In the genomic region with DNA sequence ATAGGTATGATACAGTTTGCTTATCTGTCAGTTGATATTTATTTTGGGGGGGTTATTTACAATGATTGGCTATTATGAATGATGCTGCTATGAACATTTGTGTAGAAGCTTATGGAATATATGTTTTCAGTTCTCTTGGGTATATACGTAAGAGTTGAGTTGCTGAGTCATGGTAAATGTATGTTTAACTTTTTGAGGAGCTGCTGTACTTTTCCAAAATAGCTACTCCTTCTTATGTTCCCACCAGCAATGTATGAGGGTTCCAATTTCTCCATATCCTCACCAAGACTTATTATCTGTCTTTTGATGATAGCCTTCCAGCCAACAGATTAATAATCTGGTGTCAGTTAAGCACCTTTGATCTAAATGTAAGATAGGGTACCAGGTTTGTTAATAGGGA, we compare ENCODE assay signal across 17 cellular contexts. TPM values are rescaled to one million over a fixed set of nuclear protein-coding genes. Genes with fewer than 3 reads are reported as not detected.
DNase-seq lines count a peak whose midpoint lies in the region; ATAC-seq and TF ChIP-seq lines count a peak whose summit lies in the region.
"Had no signal": no experiment of that assay in that cellular context is flagged by ENCODE, and none has a peak within 500 bp of the region (broad histone marks: within the 10 kb centered on the region; RNA-seq: fewer than 3 reads in every experiment).

No MANE protein-coding gene starts in this region.

- no peak overlapping the region for H3K4me3 Mint-ChIP-seq in activated naive CD8-positive, alpha-beta T cell treated with anti-CD3 and anti-CD28 coated beads for 36 hours
- no peak overlapping the region for H3K4me3 Mint-ChIP-seq in activated naive CD8-positive, alpha-beta T cell treated with anti-CD3 and anti-CD28 coated beads, Interleukin-2, amount 50 U/mL, for 24 hours
- H3K4me3 Mint-ChIP-seq in T-helper 17 cell (no peak overlapping the region), GM23338 (no peak overlapping the region)
- no peak overlapping the region for H3K4me3 Mint-ChIP-seq in dendritic cell treated with granulocyte-macrophage colony-stimulating factor and Interleukin-4, amounts not matched to agents 40 ng/mL and 50 ng/mL, for 4 days
- H3K4me3 Mint-ChIP-seq in natural killer cell treated with Interleukin-12 subunit alpha and Interleukin-12 subunit beta and Interleukin-15 and Interleukin-18, amount 100 ng/mL, for 72 hours, result no peak overlapping the region

- H3K4me3 ChIP-seq in colonic mucosa, result no peak overlapping the region
- H3K4me3 ChIP-seq in GM23338, result no peak overlapping the region
- no peak overlapping the region for H3K4me3 ChIP-seq in adrenal gland
- H3K4me3 ChIP-seq: BLaER1 treated with 17β-estradiol and CSF1 and Interleukin-3, amounts not matched to agents 10 nM and 100 nM; SJSA1 had no signal

- H3K27me3 Mint-ChIP-seq in activated naive CD8-positive, alpha-beta T cell treated with anti-CD3 and anti-CD28 coated beads for 36 hours, result no peaks in the 10 kb centered on the region
- no peaks in the 10 kb centered on the region for H3K27me3 Mint-ChIP-seq in activated naive CD8-positive, alpha-beta T cell treated with anti-CD3 and anti-CD28 coated beads, Interleukin-2, amount 50 U/mL, for 24 hours
- H3K27me3 Mint-ChIP-seq in T-helper 17 cell (no peaks in the 10 kb centered on the region), GM23338 (ENCODE audit: insufficient read depth, low read depth, poor library complexity) (peaks cover 2% of the 10 kb centered on the region)
- no peaks in the 10 kb centered on the region for H3K27me3 Mint-ChIP-seq in dendritic cell treated with granulocyte-macrophage colony-stimulating factor and Interleukin-4, amounts not matched to agents 40 ng/mL and 50 ng/mL, for 4 days
- H3K27me3 Mint-ChIP-seq in natural killer cell treated with Interleukin-12 subunit alpha and Interleukin-12 subunit beta and Interleukin-15 and Interleukin-18, amount 100 ng/mL, for 72 hours, result no peaks in the 10 kb centered on the region

- peak overlapping the region; percentile 10 for H3K27ac Mint-ChIP-seq in activated naive CD8-positive, alpha-beta T cell treated with anti-CD3 and anti-CD28 coated beads for 36 hours
- no peak overlapping the region for H3K27ac Mint-ChIP-seq in activated naive CD8-positive, alpha-beta T cell treated with anti-CD3 and anti-CD28 coated beads, Interleukin-2, amount 50 U/mL, for 24 hours
- H3K27ac Mint-ChIP-seq in T-helper 17 cell (peak overlapping the region; percentile 45), GM23338 (no peak overlapping the region)
- peak overlapping the region; percentile 55 for H3K27ac Mint-ChIP-seq in dendritic cell treated with granulocyte-macrophage colony-stimulating factor and Interleukin-4, amounts not matched to agents 40 ng/mL and 50 ng/mL, for 4 days
- peak overlapping the region; percentile 1 to 43 for H3K27ac Mint-ChIP-seq in natural killer cell treated with Interleukin-12 subunit alpha and Interleukin-12 subunit beta and Interleukin-15 and Interleukin-18, amount 100 ng/mL, for 72 hours

- no peaks in the 10 kb centered on the region; the same call in 1 of the 2 replicates for H4K20me1 ChIP-seq in GM23338 (replicated peaks; ENCODE audit: insufficient read depth)

- WGBS in adrenal gland, 4 donors, result 75 to 96% (median 78%) methylated on average over 1 of the region's 1 CpG

- H3K36me3 ChIP-seq in colonic mucosa (no peaks in the 10 kb centered on the region), GM23338 (ENCODE audit: insufficient read depth) (no peaks in the 10 kb centered on the region), adrenal gland (replicated peaks in 1 of 2) (peaks cover 0 to 45% of the 10 kb centered on the region in 2 donors)

- intact Hi-C loops in dendritic cell treated with granulocyte-macrophage colony-stimulating factor and Interleukin-4, amounts not matched to agents 40 ng/mL and 50 ng/mL, for 4 days (cut with micrococcal nuclease), result no loop called here
- intact Hi-C loops in colonic mucosa (cut with DNase I) (loop anchor here (10.0 kb wide), 1 partner anchor 181 kb away; no protein-coding TSS in a partner anchor), adrenal gland (cut with DNase I) (no loop called here)

- H3K4me1 ChIP-seq in colonic mucosa (no peaks in the 10 kb centered on the region), GM23338 (ENCODE audit: insufficient read depth) (no peaks in the 10 kb centered on the region), adrenal gland (replicated peaks in 1 of 2) (peaks cover 31 to 58% of the 10 kb centered on the region in 2 donors)

- no peak for DNase-seq in activated naive CD8-positive, alpha-beta T cell treated with anti-CD3 and anti-CD28 coated beads for 36 hours
- DNase-seq in activated naive CD8-positive, alpha-beta T cell treated with anti-CD3 and anti-CD28 coated beads, Interleukin-2, amount 50 U/mL, for 24 hours, result no peak
- DNase-seq in T-helper 17 cell (no peak), colonic mucosa (no peak), GM23338 (ENCODE audit: low spot score) (no peak), adrenal gland (no peak)
- no peak for DNase-seq in natural killer cell treated with Interleukin-12 subunit alpha and Interleukin-12 subunit beta and Interleukin-15 and Interleukin-18, amount 100 ng/mL, for 72 hours (ENCODE audit: low spot score)
- DNase-seq: DMS153, MV-4-11, NCI-H1417, NCI-H1930, NCI-H2171, NCI-H446 treated with DMSO at 0.1 percent for 48 hours, NCI-H774 had no signal

- no peak overlapping the region for H2AFZ ChIP-seq in GM23338

- no peak for TF ChIP-seq POLR2A in adrenal gland (IDR thresholded peaks at IDR 0.05)

- peaks cover 35% of the 10 kb centered on the region for H3K4me1 Mint-ChIP-seq in activated naive CD8-positive, alpha-beta T cell treated with anti-CD3 and anti-CD28 coated beads for 36 hours
- H3K4me1 Mint-ChIP-seq in activated naive CD8-positive, alpha-beta T cell treated with anti-CD3 and anti-CD28 coated beads, Interleukin-2, amount 50 U/mL, for 24 hours, result peaks cover 21% of the 10 kb centered on the region
- H3K4me1 Mint-ChIP-seq in T-helper 17 cell (peaks cover 32% of the 10 kb centered on the region), GM23338 (no peaks in the 10 kb centered on the region)
- H3K4me1 Mint-ChIP-seq in dendritic cell treated with granulocyte-macrophage colony-stimulating factor and Interleukin-4, amounts not matched to agents 40 ng/mL and 50 ng/mL, for 4 days (ENCODE audit: low read depth), result peaks cover 58% of the 10 kb centered on the region
- peaks cover 20 to 26% of the 10 kb centered on the region in 2 donors for H3K4me1 Mint-ChIP-seq in natural killer cell treated with Interleukin-12 subunit alpha and Interleukin-12 subunit beta and Interleukin-15 and Interleukin-18, amount 100 ng/mL, for 72 hours (ENCODE audit: low read depth in 2 of 2)

- H3K9me3 ChIP-seq in T-helper 17 cell (ENCODE audit: control insufficient read depth, low read length, poor library complexity, severe bottlenecking) (no peaks in the 10 kb centered on the region), colonic mucosa (no peaks in the 10 kb centered on the region), adrenal gland (replicated peaks in 1 of 3) (no peaks in the 10 kb centered on the region)
- H3K9me3 ChIP-seq: SJSA1 had no signal

- H3K9ac ChIP-seq in colonic mucosa (ENCODE audit: low read depth in 2 of 2, low read length in 2 of 2), result no peak overlapping the region
- H3K9ac ChIP-seq: BLaER1 treated with 17β-estradiol and CSF1 and Interleukin-3, amounts not matched to agents 10 nM and 100 nM had no signal

- no peaks in the 10 kb centered on the region for H3K9me3 Mint-ChIP-seq in activated naive CD8-positive, alpha-beta T cell treated with anti-CD3 and anti-CD28 coated beads for 36 hours
- H3K9me3 Mint-ChIP-seq in activated naive CD8-positive, alpha-beta T cell treated with anti-CD3 and anti-CD28 coated beads, Interleukin-2, amount 50 U/mL, for 24 hours, result no peaks in the 10 kb centered on the region
- no peaks in the 10 kb centered on the region for H3K9me3 Mint-ChIP-seq in dendritic cell treated with granulocyte-macrophage colony-stimulating factor and Interleukin-4, amounts not matched to agents 40 ng/mL and 50 ng/mL, for 4 days
- H3K9me3 Mint-ChIP-seq in natural killer cell treated with Interleukin-12 subunit alpha and Interleukin-12 subunit beta and Interleukin-15 and Interleukin-18, amount 100 ng/mL, for 72 hours, result no peaks in the 10 kb centered on the region
- no peaks in the 10 kb centered on the region for H3K9me3 Mint-ChIP-seq in GM23338

- no peak overlapping the region for H3K4me2 ChIP-seq in GM23338
- H3K4me2 ChIP-seq: BLaER1 treated with 17β-estradiol and CSF1 and Interleukin-3, amounts not matched to agents 10 nM and 100 nM had no signal

- H3K27ac ChIP-seq in colonic mucosa, result no peak overlapping the region
- no peak overlapping the region for H3K27ac ChIP-seq in GM23338 (ENCODE audit: low read depth)
- H3K27ac ChIP-seq in adrenal gland, result peak overlapping the region in 2 of 5 donors; percentile 44 to 74
- H3K27ac ChIP-seq: BLaER1 treated with 17β-estradiol and CSF1 and Interleukin-3, amounts not matched to agents 10 nM and 100 nM; SJSA1 had no signal

- TF ChIP-seq CTCF in colonic mucosa (IDR thresholded peaks at IDR 0.05) (no peak), GM23338 (conservative IDR thresholded peaks at IDR 0.05; ENCODE audit: low read depth in 2 of 2) (no peak), adrenal gland (IDR thresholded peaks at IDR 0.05) (no peak)

- peaks cover 57% of the 10 kb centered on the region for H3K36me3 Mint-ChIP-seq in activated naive CD8-positive, alpha-beta T cell treated with anti-CD3 and anti-CD28 coated beads for 36 hours
- peaks cover 57% of the 10 kb centered on the region for H3K36me3 Mint-ChIP-seq in activated naive CD8-positive, alpha-beta T cell treated with anti-CD3 and anti-CD28 coated beads, Interleukin-2, amount 50 U/mL, for 24 hours (ENCODE audit: low read depth)
- H3K36me3 Mint-ChIP-seq in T-helper 17 cell (ENCODE audit: low read depth) (peaks cover 8% of the 10 kb centered on the region), GM23338 (ENCODE audit: low read depth) (no peaks in the 10 kb centered on the region)
- peaks cover 89% of the 10 kb centered on the region for H3K36me3 Mint-ChIP-seq in dendritic cell treated with granulocyte-macrophage colony-stimulating factor and Interleukin-4, amounts not matched to agents 40 ng/mL and 50 ng/mL, for 4 days (ENCODE audit: low read depth)
- peaks cover 10% of the 10 kb centered on the region for H3K36me3 Mint-ChIP-seq in natural killer cell treated with Interleukin-12 subunit alpha and Interleukin-12 subunit beta and Interleukin-15 and Interleukin-18, amount 100 ng/mL, for 72 hours

- ATAC-seq in activated naive CD8-positive, alpha-beta T cell treated with anti-CD3 and anti-CD28 coated beads, Interleukin-2, amount 50 U/mL, for 24 hours, result no peak
- ATAC-seq in T-helper 17 cell (no peak), GM23338 (no peak)
- ATAC-seq in natural killer cell treated with Interleukin-12 subunit alpha and Interleukin-12 subunit beta and Interleukin-15 and Interleukin-18, amount 100 ng/mL, for 72 hours, result no peak

- no peaks in the 10 kb centered on the region for H3F3A ChIP-seq in GM23338 (replicated peaks; ENCODE audit: low read depth)

- H3K79me2 ChIP-seq in GM23338 (replicated peaks; ENCODE audit: insufficient read depth), result no peaks in the 10 kb centered on the region

- no peaks in the 10 kb centered on the region for H3K27me3 ChIP-seq in colonic mucosa
- peaks cover 23% of the 10 kb centered on the region for H3K27me3 ChIP-seq in GM23338 (ENCODE audit: insufficient read depth)
- H3K27me3 ChIP-seq in adrenal gland, result no peaks in the 10 kb centered on the region
- H3K27me3 ChIP-seq: BLaER1 treated with 17β-estradiol and CSF1 and Interleukin-3, amounts not matched to agents 10 nM and 100 nM; SJSA1 had no signal

- H3K9me2 ChIP-seq in GM23338 (ENCODE audit: insufficient read depth), result no peaks in the 10 kb centered on the region

RNA-seq across cellular contexts. Expression of gene SOAT1, which starts 11.9 kb away (rescaled TPM):
- 10 to 100 TPM; 86.2 to 90.9 TPM for total RNA-seq in activated naive CD8-positive, alpha-beta T cell treated with anti-CD3 and anti-CD28 coated beads for 36 hours
- 10 to 100 TPM; 35.4 to 38.7 TPM for total RNA-seq in T-helper 17 cell
- 10 to 100 TPM; 52.9 to 78.3 TPM for total RNA-seq in natural killer cell treated with Interleukin-12 subunit alpha and Interleukin-12 subunit beta and Interleukin-15 and Interleukin-18, amount 100 ng/mL, for 72 hours
- 10 to 100 TPM; 36.1 to 37.9 TPM for total RNA-seq in colonic mucosa
- total RNA-seq in GM23338 (2014; rRNA removed; shearing (Covaris generic)), result 0.93 and 1.3 TPM in 2 replicates
- polyA plus RNA-seq in GM23338 (2016; fragmentation: Nextera tagmentation; extraction: Ambion mirVana), result 1.3 and 2.6 TPM in 2 replicates
- 100 to 1,000 TPM; 127 to 803 (median 239) TPM for total RNA-seq in adrenal gland
- 100 to 1,000 TPM in 1 of 3 donors, 10 to 100 TPM in 2; 36.9 to 675 (median 49.4) TPM for polyA plus RNA-seq in adrenal gland

Comparison
In these comparisons a context has a peak if more than half of its experiments do, and no peak if none do; other contexts are left out.
1. H3K27ac Mint-ChIP-seq: peak in activated naive CD8-positive, alpha-beta T cell treated with anti-CD3 and anti-CD28 coated beads for 36 hours (single experiment), T-helper 17 cell (single experiment), dendritic cell treated with granulocyte-macrophage colony-stimulating factor and Interleukin-4, amounts not matched to agents 40 ng/mL and 50 ng/mL, for 4 days (single experiment) and natural killer cell treated with Interleukin-12 subunit alpha and Interleukin-12 subunit beta and Interleukin-15 and Interleukin-18, amount 100 ng/mL, for 72 hours (2 of 2); none in activated naive CD8-positive, alpha-beta T cell treated with anti-CD3 and anti-CD28 coated beads, Interleukin-2, amount 50 U/mL, for 24 hours (single experiment) and GM23338 (single experiment).
2. RNA of gene SOAT1, which starts 11.9 kb away (total RNA-seq): 127 to 803 TPM in adrenal gland, 86.2 to 90.9 TPM in activated naive CD8-positive, alpha-beta T cell treated with anti-CD3 and anti-CD28 coated beads for 36 hours, 52.9 to 78.3 TPM in natural killer cell treated with Interleukin-12 subunit alpha and Interleukin-12 subunit beta and Interleukin-15 and Interleukin-18, amount 100 ng/mL, for 72 hours, 35.4 to 38.7 TPM in T-helper 17 cell and 36.1 to 37.9 TPM in colonic mucosa; 0.93 to 1.3 TPM in GM23338; every median in the first group is over 10 times any median in the second.